9 cellular contexts compared by ENCODE assay signal in the genomic region with DNA sequence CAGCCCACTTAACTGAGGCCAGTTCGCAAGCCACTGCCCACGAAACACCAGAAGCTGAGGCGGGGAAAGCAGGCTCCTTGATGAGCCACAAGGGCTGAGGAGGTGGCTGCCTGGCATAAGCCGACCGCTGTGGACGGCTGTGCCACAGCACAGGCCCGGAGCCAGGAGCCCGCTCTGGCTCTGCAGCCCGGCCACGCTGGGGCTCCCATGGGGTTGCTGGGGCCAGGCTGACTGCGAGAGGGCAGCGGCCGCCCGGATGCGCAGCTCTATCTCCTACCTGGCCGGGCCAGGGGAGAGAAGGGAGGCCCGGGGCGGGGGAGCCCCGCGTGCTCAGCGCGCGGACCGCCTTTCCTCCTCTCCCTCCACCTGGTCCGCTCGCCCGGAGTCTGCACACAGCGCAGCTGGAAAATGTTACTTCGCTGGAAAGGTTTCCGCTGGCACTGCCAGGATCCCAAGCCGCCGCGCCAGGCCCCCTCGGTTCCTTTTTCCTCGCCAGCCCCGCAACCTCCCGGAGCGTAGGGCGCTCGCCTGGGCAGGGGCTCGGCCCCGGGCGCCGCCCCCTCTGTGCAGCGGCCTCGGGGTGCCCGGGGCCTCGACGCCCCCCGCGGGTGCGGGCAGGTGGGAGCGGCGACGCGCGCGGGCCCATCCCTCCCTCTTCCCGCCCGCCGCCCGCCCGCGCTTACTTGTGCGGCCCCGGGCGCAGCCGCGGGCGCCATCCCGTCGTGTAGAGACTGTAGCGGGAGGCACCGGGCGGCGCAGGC. TPM values are rescaled to one million over a fixed set of nuclear protein-coding genes. Genes with fewer than 3 reads are reported as not detected.
DNase-seq lines count a peak whose midpoint lies in the region; ATAC-seq and TF ChIP-seq lines count a peak whose summit lies in the region.
"Had no signal": no experiment of that assay in that cellular context is flagged by ENCODE, and none has a peak within 500 bp of the region (broad histone marks: within the 10 kb centered on the region; RNA-seq: fewer than 3 reads in every experiment).

No MANE protein-coding gene starts in this region.

- intact Hi-C loops in Right ventricle myocardium superior (cut with DNase I), result no loop called here
- intact Hi-C loops in cardiac septum (cut with DNase I), result no loop called here
- intact Hi-C loops in dorsolateral prefrontal cortex (cut with DNase I), result no loop called here
- intact Hi-C loops in head of caudate nucleus (cut with DNase I), result no loop called here

- no peaks in the 10 kb centered on the region for H3K79me2 ChIP-seq in neural cell (replicated peaks; ENCODE audit: insufficient read depth, low read length)

- DNase-seq in Right ventricle myocardium superior, result no peak
- no peak for DNase-seq in cardiac septum (ENCODE audit: low spot score)
- DNase-seq in dorsolateral prefrontal cortex, result peak in 3 of 10 donors; percentile 25 to 49 (median 28)
- no peak for DNase-seq in activated CD4-positive, CD25-positive, alpha-beta regulatory T cell (lab: John Stamatoyannopoulos, UW)
- DNase-seq in foreskin melanocyte, result no peak
- no peak for DNase-seq in HuH-7.5 (ENCODE audit: low spot score)
- DNase-seq in head of caudate nucleus, result no peak

- TF ChIP-seq CTCF in dorsolateral prefrontal cortex (IDR thresholded peaks at IDR 0.05 in 54 of 56, conservative IDR thresholded peaks at IDR 0.05 in 2 of 56; ENCODE audit: low read depth in 1 of 56, partially characterized antibody in 56 of 56) (no peak), neural cell (IDR thresholded peaks at IDR 0.05; ENCODE audit: poor library complexity, severe bottlenecking) (no peak)

- H3K4me3 ChIP-seq in dorsolateral prefrontal cortex (peak overlapping the region in 58 of 59 donors; percentile 17 to 64 (median 46)), neural cell (ENCODE audit: low read length) (peak overlapping the region; percentile 55)

- no peaks in the 10 kb centered on the region for H3K36me3 ChIP-seq in neural cell (ENCODE audit: insufficient read depth, low read length)

- H3F3A ChIP-seq in neural cell (ENCODE audit: insufficient read depth, low read length, poor library complexity, severe bottlenecking), result no peaks in the 10 kb centered on the region

- no peak for TF ChIP-seq RAD21 in neural cell (conservative IDR thresholded peaks at IDR 0.05)

- ATAC-seq in Right ventricle myocardium superior (ENCODE audit: poor library complexity), result peak; percentile 7

- TF ChIP-seq EP300 in neural cell (conservative IDR thresholded peaks at IDR 0.05; ENCODE audit: poor library complexity, severe bottlenecking), result no peak

- H2AFZ ChIP-seq in neural cell (ENCODE audit: low read depth, low read length), result no peak overlapping the region

- H3K9me3 ChIP-seq in neural cell (ENCODE audit: low read length), result no peaks in the 10 kb centered on the region

- H4K20me1 ChIP-seq in neural cell (ENCODE audit: insufficient read depth), result no peaks in the 10 kb centered on the region

- H3K27me3 ChIP-seq in dorsolateral prefrontal cortex, result peaks cover 0 to 32% (median 9%) of the 10 kb centered on the region in 45 donors
- peaks cover 34% of the 10 kb centered on the region for H3K27me3 ChIP-seq in neural cell (ENCODE audit: insufficient read depth, low read depth, low read length)

- H3K27ac ChIP-seq in dorsolateral prefrontal cortex, result peak overlapping the region in 3 of 59 donors; percentile 22 to 56 (median 36)
- H3K27ac ChIP-seq in neural cell (ENCODE audit: low read length), result no peak overlapping the region

- H3K9me2 ChIP-seq in neural cell (ENCODE audit: insufficient read depth, low read length), result no peaks in the 10 kb centered on the region

- no peak overlapping the region for H3K4me2 ChIP-seq in neural cell (ENCODE audit: low read length)

- peak overlapping the region; percentile 23 for H3K9ac ChIP-seq in neural cell (ENCODE audit: low read length)

TF ChIP-seq in neural cell, 6 proteins besides CTCF, POLR2A, EP300 and RAD21:
- TF ChIP-seq, protein P1, sequence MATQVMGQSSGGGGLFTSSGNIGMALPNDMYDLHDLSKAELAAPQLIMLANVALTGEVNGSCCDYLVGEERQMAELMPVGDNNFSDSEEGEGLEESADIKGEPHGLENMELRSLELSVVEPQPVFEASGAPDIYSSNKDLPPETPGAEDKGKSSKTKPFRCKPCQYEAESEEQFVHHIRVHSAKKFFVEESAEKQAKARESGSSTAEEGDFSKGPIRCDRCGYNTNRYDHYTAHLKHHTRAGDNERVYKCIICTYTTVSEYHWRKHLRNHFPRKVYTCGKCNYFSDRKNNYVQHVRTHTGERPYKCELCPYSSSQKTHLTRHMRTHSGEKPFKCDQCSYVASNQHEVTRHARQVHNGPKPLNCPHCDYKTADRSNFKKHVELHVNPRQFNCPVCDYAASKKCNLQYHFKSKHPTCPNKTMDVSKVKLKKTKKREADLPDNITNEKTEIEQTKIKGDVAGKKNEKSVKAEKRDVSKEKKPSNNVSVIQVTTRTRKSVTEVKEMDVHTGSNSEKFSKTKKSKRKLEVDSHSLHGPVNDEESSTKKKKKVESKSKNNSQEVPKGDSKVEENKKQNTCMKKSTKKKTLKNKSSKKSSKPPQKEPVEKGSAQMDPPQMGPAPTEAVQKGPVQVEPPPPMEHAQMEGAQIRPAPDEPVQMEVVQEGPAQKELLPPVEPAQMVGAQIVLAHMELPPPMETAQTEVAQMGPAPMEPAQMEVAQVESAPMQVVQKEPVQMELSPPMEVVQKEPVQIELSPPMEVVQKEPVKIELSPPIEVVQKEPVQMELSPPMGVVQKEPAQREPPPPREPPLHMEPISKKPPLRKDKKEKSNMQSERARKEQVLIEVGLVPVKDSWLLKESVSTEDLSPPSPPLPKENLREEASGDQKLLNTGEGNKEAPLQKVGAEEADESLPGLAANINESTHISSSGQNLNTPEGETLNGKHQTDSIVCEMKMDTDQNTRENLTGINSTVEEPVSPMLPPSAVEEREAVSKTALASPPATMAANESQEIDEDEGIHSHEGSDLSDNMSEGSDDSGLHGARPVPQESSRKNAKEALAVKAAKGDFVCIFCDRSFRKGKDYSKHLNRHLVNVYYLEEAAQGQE (IDR thresholded peaks at IDR 0.05; ENCODE audit: borderline replicate concordance), result no peak
- no peak for TF ChIP-seq POLR2AphosphoS5 (IDR thresholded peaks at IDR 0.05)
- no peak for TF ChIP-seq SMC3 (conservative IDR thresholded peaks at IDR 0.05; ENCODE audit: poor library complexity)
- TF ChIP-seq EZH2 (IDR thresholded peaks at IDR 0.05; ENCODE audit: borderline replicate concordance, insufficient read depth, low read length, poor library complexity, severe bottlenecking), result no peak
- TF ChIP-seq TAF1 (IDR thresholded peaks at IDR 0.05; ENCODE audit: low read depth), result no peak
- no peak for TF ChIP-seq MXI1 (conservative IDR thresholded peaks at IDR 0.05; ENCODE audit: poor library complexity, severe bottlenecking)

RNA-seq across cellular contexts. Expression of gene EMILIN3, which starts 0.7 kb away (rescaled TPM):
- total RNA-seq in Right ventricle myocardium superior, result 5.6 TPM
- 0.51 TPM for total RNA-seq in cardiac septum
- 10 to 100 TPM in 12 of 120 experiments, 1 to 10 TPM in 108; 2.0 to 16.0 (median 6.1) TPM for total RNA-seq in dorsolateral prefrontal cortex
- 0.30 and 0.86 TPM in 2 replicates for polyA plus RNA-seq in neural cell
- 1.2 and 1.3 TPM in 2 replicates for polyA minus RNA-seq in neural cell
- total RNA-seq: LHCN-M2 had no signal

RNA-seq across cellular contexts. Expression of gene LPIN3, which starts 25.3 kb away (rescaled TPM):
- total RNA-seq in Right ventricle myocardium superior (18.6 TPM), cardiac septum (26.9 TPM), dorsolateral prefrontal cortex (10 to 100 TPM in 7 of 120 experiments, 1 to 10 TPM in 112, under 1 TPM in 1; 0.87 to 11.8 (median 4.5) TPM)
- polyA plus RNA-seq in neural cell, result 0.44 TPM in 1 of 2 replicates, not detected in the other
- polyA minus RNA-seq in neural cell, result 0.12 TPM in 1 of 2 replicates, not detected in the other

RNA-seq across cellular contexts. Expression of gene ZHX3, which starts 48.4 kb away (rescaled TPM):
- total RNA-seq in Right ventricle myocardium superior, result 31.7 TPM
- 33.2 TPM for total RNA-seq in cardiac septum
- 100 to 1,000 TPM in 89 of 120 experiments, 10 to 100 TPM in 31; 73.6 to 239 (median 112) TPM for total RNA-seq in dorsolateral prefrontal cortex
- 8.5 and 10.3 TPM in 2 replicates for polyA plus RNA-seq in neural cell
- 25.6 and 34.7 TPM in 2 replicates for polyA minus RNA-seq in neural cell
